In the genomic region with DNA sequence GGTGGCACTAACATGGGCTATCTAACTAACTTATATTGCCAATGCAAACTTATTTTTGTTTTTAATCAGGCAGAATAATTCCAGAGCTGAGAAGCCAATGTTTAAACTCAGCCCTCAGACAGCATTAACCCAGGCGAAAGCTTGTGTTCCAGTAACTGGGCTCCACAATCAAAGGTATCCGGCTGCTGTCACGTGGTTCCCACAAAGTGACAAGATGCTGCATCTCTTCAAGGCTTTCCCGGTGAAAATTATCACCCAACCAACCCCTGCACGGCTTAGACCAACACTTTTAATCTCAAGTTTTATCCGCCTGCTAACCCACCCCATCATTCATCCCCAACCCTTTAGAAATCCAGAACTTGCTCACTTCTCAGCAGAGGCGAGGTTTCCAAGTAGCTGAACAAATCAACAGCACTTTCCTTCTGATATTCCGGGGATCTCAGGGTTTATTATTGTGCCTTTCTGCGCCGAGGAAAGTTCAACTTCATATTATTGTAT, we compare ENCODE assay signal across 8 cellular contexts. TPM values are rescaled to one million over a fixed set of nuclear protein-coding genes. Genes with fewer than 3 reads are reported as not detected.
DNase-seq lines count a peak whose midpoint lies in the region; ATAC-seq and TF ChIP-seq lines count a peak whose summit lies in the region.

No MANE protein-coding gene starts in this region.

- TF ChIP-seq CTCF in endothelial cell (IDR thresholded peaks at IDR 0.05; ENCODE audit: unreplicated experiment): no peak

- H3K36me3 Mint-ChIP-seq in activated CD8-positive, alpha-beta memory T cell treated with anti-CD3 and anti-CD28 coated beads, Interleukin-2, amount 10 ng/mL, durations not matched to agents 7 days and 5 days: peaks cover 9% of the 10 kb centered on the region
- no peaks in the 10 kb centered on the region for H3K36me3 Mint-ChIP-seq in endothelial cell (ENCODE audit: low read depth, unreplicated experiment)

- no peak for DNase-seq in activated CD8-positive, alpha-beta memory T cell treated with anti-CD3 and anti-CD28 coated beads, Interleukin-2, amount 10 ng/mL, durations not matched to agents 7 days and 5 days
- no peak for DNase-seq in activated CD8-positive, alpha-beta memory T cell treated with anti-CD3 and anti-CD28 coated beads for 24 hours
- DNase-seq in NCI-H748 (lab: John Stamatoyannopoulos, UW; ENCODE audit: unreplicated experiment) (peak; percentile 66), endothelial cell (ENCODE audit: low spot score) (no peak), skeletal muscle cell (ENCODE audit: low read depth) (no peak), GM03348 (ENCODE audit: low spot score) (no peak)
- no peak for DNase-seq in stimulated activated CD4-positive, alpha-beta T cell treated with anti-CD3 and anti-CD28 coated beads, Interleukin-1b, Interleukin-23, amount 100 ng/mL, for 48 hours

- CTCF ChIA-PET in activated CD8-positive, alpha-beta memory T cell treated with anti-CD3 and anti-CD28 coated beads, Interleukin-2, amount 10 ng/mL, durations not matched to agents 7 days and 5 days (lab: Charles Lee): interaction anchor here (1.2 to 7.1 kb wide), 5 partner anchors 10 to 33 kb away, joined by 3 to 57 read pairs (median 6); no protein-coding TSS in a partner anchor

- H3K27ac Mint-ChIP-seq in activated CD8-positive, alpha-beta memory T cell treated with anti-CD3 and anti-CD28 coated beads, Interleukin-2, amount 10 ng/mL, durations not matched to agents 7 days and 5 days: peak overlapping the region; percentile 75
- H3K27ac Mint-ChIP-seq in endothelial cell (ENCODE audit: unreplicated experiment): peak overlapping the region; percentile 83

- peak overlapping the region; percentile 54 for H3K4me3 ChIP-seq in skeletal muscle cell (ENCODE audit: low read depth, low read length)

- no peak for ATAC-seq in activated CD8-positive, alpha-beta memory T cell treated with anti-CD3 and anti-CD28 coated beads, Interleukin-2, amount 10 ng/mL, durations not matched to agents 7 days and 5 days
- ATAC-seq in GM18870 (IDR thresholded peaks at IDR 0.05; ENCODE audit: unreplicated experiment): no peak

- peaks cover 46% of the 10 kb centered on the region for H3K4me1 Mint-ChIP-seq in activated CD8-positive, alpha-beta memory T cell treated with anti-CD3 and anti-CD28 coated beads, Interleukin-2, amount 10 ng/mL, durations not matched to agents 7 days and 5 days
- peaks cover 36% of the 10 kb centered on the region for H3K4me1 Mint-ChIP-seq in endothelial cell (ENCODE audit: unreplicated experiment)

- peak overlapping the region; percentile 78 for H3K4me3 Mint-ChIP-seq in activated CD8-positive, alpha-beta memory T cell treated with anti-CD3 and anti-CD28 coated beads, Interleukin-2, amount 10 ng/mL, durations not matched to agents 7 days and 5 days
- peak overlapping the region; percentile 95 for H3K4me3 Mint-ChIP-seq in endothelial cell (ENCODE audit: unreplicated experiment)

- H3K27me3 Mint-ChIP-seq in activated CD8-positive, alpha-beta memory T cell treated with anti-CD3 and anti-CD28 coated beads, Interleukin-2, amount 10 ng/mL, durations not matched to agents 7 days and 5 days: peaks cover 33% of the 10 kb centered on the region
- H3K27me3 Mint-ChIP-seq in endothelial cell (ENCODE audit: unreplicated experiment): peaks cover 4% of the 10 kb centered on the region

- H3K9me3 Mint-ChIP-seq in activated CD8-positive, alpha-beta memory T cell treated with anti-CD3 and anti-CD28 coated beads, Interleukin-2, amount 10 ng/mL, durations not matched to agents 7 days and 5 days (ENCODE audit: low read depth): no peaks in the 10 kb centered on the region
- H3K9me3 Mint-ChIP-seq in endothelial cell (ENCODE audit: unreplicated experiment): no peaks in the 10 kb centered on the region

RNA-seq across cellular contexts. Expression of gene C6orf58, which starts 58.7 kb away (rescaled TPM):
- not detected for total RNA-seq in activated CD8-positive, alpha-beta memory T cell treated with anti-CD3 and anti-CD28 coated beads, Interleukin-2, amount 10 ng/mL, durations not matched to agents 7 days and 5 days
- 0.82 TPM for total RNA-seq in endothelial cell (ENCODE audit: unreplicated experiment)

RNA-seq across cellular contexts. Expression of gene KIAA0408, which starts 59.1 kb away (rescaled TPM):
- total RNA-seq in activated CD8-positive, alpha-beta memory T cell treated with anti-CD3 and anti-CD28 coated beads, Interleukin-2, amount 10 ng/mL, durations not matched to agents 7 days and 5 days: 10 to 100 TPM in 1 of 2 experiments, 1 to 10 TPM in 1; 9.9 to 25.6 TPM
- 6.4 TPM for total RNA-seq in endothelial cell (ENCODE audit: unreplicated experiment)
